In genomic region chr16:88855736-88856121, GRCh38 we compare ENCODE assay signal across 9 cellular contexts. TPM values are rescaled to one million over a fixed set of nuclear protein-coding genes. Genes with fewer than 3 reads are reported as not detected.
DNase-seq lines count a peak whose midpoint lies in the region; ATAC-seq and TF ChIP-seq lines count a peak whose summit lies in the region.
"Had no signal": no experiment of that assay in that cellular context is flagged by ENCODE, and none has a peak within 500 bp of the region (broad histone marks: within the 10 kb centered on the region; RNA-seq: fewer than 3 reads in every experiment).

No MANE protein-coding gene starts in this region.

- no peaks in the 10 kb centered on the region for H3K27me3 Mint-ChIP-seq in activated CD4-positive, alpha-beta memory T cell treated with anti-CD3 and anti-CD28 coated beads, Interleukin-2, amount 10 ng/mL, durations not matched to agents 7 days and 5 days

- peaks cover 34% of the 10 kb centered on the region for H3K4me1 Mint-ChIP-seq in activated CD4-positive, alpha-beta memory T cell treated with anti-CD3 and anti-CD28 coated beads, Interleukin-2, amount 10 ng/mL, durations not matched to agents 7 days and 5 days

- no peaks in the 10 kb centered on the region for H3K9me3 Mint-ChIP-seq in activated CD4-positive, alpha-beta memory T cell treated with anti-CD3 and anti-CD28 coated beads, Interleukin-2, amount 10 ng/mL, durations not matched to agents 7 days and 5 days

- H3K36me3 Mint-ChIP-seq in activated CD4-positive, alpha-beta memory T cell treated with anti-CD3 and anti-CD28 coated beads, Interleukin-2, amount 10 ng/mL, durations not matched to agents 7 days and 5 days (ENCODE audit: low read depth): peaks cover 17% of the 10 kb centered on the region

- H3K27ac Mint-ChIP-seq in activated CD4-positive, alpha-beta memory T cell treated with anti-CD3 and anti-CD28 coated beads, Interleukin-2, amount 10 ng/mL, durations not matched to agents 7 days and 5 days: peak overlapping the region; percentile 44

- no peaks in the 10 kb centered on the region for H3K9me3 ChIP-seq in HAP-1
- no peaks in the 10 kb centered on the region for H3K9me3 ChIP-seq in hepatocyte (ENCODE audit: low read depth)

- no peak overlapping the region for H2AFZ ChIP-seq in hepatocyte

- no peak for DNase-seq in HAP-1 (ENCODE audit: low spot score in 2 of 2)
- DNase-seq in activated CD4-positive, alpha-beta memory T cell treated with anti-CD3 and anti-CD28 coated beads, Interleukin-2, amount 10 ng/mL, durations not matched to agents 7 days and 5 days: no peak
- no peak for DNase-seq in hepatocyte (ENCODE audit: low spot score)
- DNase-seq in stimulated activated CD4-positive, alpha-beta T cell treated with anti-CD3 and anti-CD28 coated beads, Interleukin-1b, Interleukin-23, amount 100 ng/mL, for 48 hours: no peak
- DNase-seq: NCI-H1092 had no signal

- peaks cover 3% of the 10 kb centered on the region for H4K20me1 ChIP-seq in hepatocyte (ENCODE audit: insufficient read depth, poor library complexity, severe bottlenecking)

- peak overlapping the region; percentile 93 for H3K4me3 ChIP-seq in HAP-1
- H3K4me3 ChIP-seq in hepatocyte: no peak overlapping the region
- H3K4me3 ChIP-seq in skin epidermis: peak overlapping the region; percentile 73 to 99 (median 93)

- H3K36me3 ChIP-seq in HAP-1 (replicated peaks): peaks cover 19% of the 10 kb centered on the region
- H3K36me3 ChIP-seq in hepatocyte (replicated peaks; ENCODE audit: insufficient read depth, low read depth): no peaks in the 10 kb centered on the region

- H3K4me1 ChIP-seq in HAP-1: peaks cover 5% of the 10 kb centered on the region
- H3K4me1 ChIP-seq in hepatocyte (ENCODE audit: insufficient read depth): peaks cover 11% of the 10 kb centered on the region

- CTCF ChIA-PET in activated CD4-positive, alpha-beta memory T cell treated with anti-CD3 and anti-CD28 coated beads, Interleukin-2, amount 10 ng/mL, durations not matched to agents 7 days and 5 days (lab: Charles Lee): interaction anchor here (1.6 kb wide), 1 partner anchor 118 kb away, joined by 4 read pairs; no protein-coding TSS in a partner anchor

- peaks cover 27% of the 10 kb centered on the region for H3K79me2 ChIP-seq in hepatocyte

- H3K27ac ChIP-seq in hepatocyte (no peak overlapping the region), skin epidermis (peak overlapping the region in 16 of 21 experiments; percentile 66 to 94 (median 88))

- peak overlapping the region; percentile 73 for H3K4me3 Mint-ChIP-seq in activated CD4-positive, alpha-beta memory T cell treated with anti-CD3 and anti-CD28 coated beads, Interleukin-2, amount 10 ng/mL, durations not matched to agents 7 days and 5 days

- 84% methylated on average over 13 of the region's 13 CpGs for WGBS in hepatocyte (ENCODE audit: low lambda C conversion rate, missing lambda C conversion rate)

- in situ Hi-C loops in HAP-1 (cut with MboI; ENCODE audit: low sequenced_read_pairs): no loop called here

- no peaks in the 10 kb centered on the region for H3K9me2 ChIP-seq in hepatocyte (replicated peaks; ENCODE audit: insufficient read depth)

- H3K27me3 ChIP-seq in HAP-1 (ENCODE audit: low read depth) (no peaks in the 10 kb centered on the region), hepatocyte (no peaks in the 10 kb centered on the region)

- POLR2A ChIA-PET in activated CD4-positive, alpha-beta memory T cell treated with anti-CD3 and anti-CD28 coated beads, Interleukin-2, amount 10 ng/mL, durations not matched to agents 7 days and 5 days (lab: Charles Lee): interaction anchor here (3.0 to 4.9 kb wide), 2 partner anchors 45 to 74 kb away, joined by 14 to 59 read pairs; partner anchors contain the start of gene APRT

- ATAC-seq in GM21786 (IDR thresholded peaks at IDR 0.05; ENCODE audit: unreplicated experiment) (no peak), HG03045 (IDR thresholded peaks at IDR 0.05; ENCODE audit: unreplicated experiment) (no peak)

- no peak for TF ChIP-seq CTCF in hepatocyte (IDR thresholded peaks at IDR 0.05; ENCODE audit: poor library complexity)

- peak overlapping the region; percentile 98 for H3K4me2 ChIP-seq in hepatocyte

RNA-seq across cellular contexts. Expression of gene GALNS, which starts 1.0 kb away (rescaled TPM):
- total RNA-seq in activated CD4-positive, alpha-beta memory T cell treated with anti-CD3 and anti-CD28 coated beads, Interleukin-2, amount 10 ng/mL, durations not matched to agents 7 days and 5 days: 10 to 100 TPM; 35.2 to 38.2 TPM
- total RNA-seq in hepatocyte: 19.6 and 22.4 TPM in 2 replicates
- polyA plus RNA-seq in hepatocyte: 38.9 and 53.5 TPM in 2 replicates

RNA-seq across cellular contexts. Expression of gene TRAPPC2L, which starts 1.2 kb away (rescaled TPM):
- total RNA-seq in activated CD4-positive, alpha-beta memory T cell treated with anti-CD3 and anti-CD28 coated beads, Interleukin-2, amount 10 ng/mL, durations not matched to agents 7 days and 5 days: 10 to 100 TPM; 44.9 to 45.8 TPM
- 58.7 and 70.8 TPM in 2 replicates for total RNA-seq in hepatocyte
- 191 and 215 TPM in 2 replicates for polyA plus RNA-seq in hepatocyte

RNA-seq across cellular contexts. Expression of gene PABPN1L, which starts 10.7 kb away (rescaled TPM):
- not detected for total RNA-seq in activated CD4-positive, alpha-beta memory T cell treated with anti-CD3 and anti-CD28 coated beads, Interleukin-2, amount 10 ng/mL, durations not matched to agents 7 days and 5 days
- total RNA-seq in hepatocyte: not detected in 2 replicates
- not detected in 2 replicates for polyA plus RNA-seq in hepatocyte
- total RNA-seq: omental fat pad had no signal

RNA-seq across cellular contexts. Expression of gene APRT, which starts 44.0 kb away (rescaled TPM):
- 100 to 1,000 TPM; 129 to 136 TPM for total RNA-seq in activated CD4-positive, alpha-beta memory T cell treated with anti-CD3 and anti-CD28 coated beads, Interleukin-2, amount 10 ng/mL, durations not matched to agents 7 days and 5 days
- 101 and 119 TPM in 2 replicates for total RNA-seq in hepatocyte
- polyA plus RNA-seq in hepatocyte: 237 and 273 TPM in 2 replicates

RNA-seq across cellular contexts. Expression of gene CDT1, which starts 52.1 kb away (rescaled TPM):
- total RNA-seq in activated CD4-positive, alpha-beta memory T cell treated with anti-CD3 and anti-CD28 coated beads, Interleukin-2, amount 10 ng/mL, durations not matched to agents 7 days and 5 days: 100 to 1,000 TPM; 133 to 137 TPM
- total RNA-seq in hepatocyte: 5.2 and 6.9 TPM in 2 replicates
- polyA plus RNA-seq in hepatocyte: 5.1 and 6.8 TPM in 2 replicates
